In the genomic region with DNA sequence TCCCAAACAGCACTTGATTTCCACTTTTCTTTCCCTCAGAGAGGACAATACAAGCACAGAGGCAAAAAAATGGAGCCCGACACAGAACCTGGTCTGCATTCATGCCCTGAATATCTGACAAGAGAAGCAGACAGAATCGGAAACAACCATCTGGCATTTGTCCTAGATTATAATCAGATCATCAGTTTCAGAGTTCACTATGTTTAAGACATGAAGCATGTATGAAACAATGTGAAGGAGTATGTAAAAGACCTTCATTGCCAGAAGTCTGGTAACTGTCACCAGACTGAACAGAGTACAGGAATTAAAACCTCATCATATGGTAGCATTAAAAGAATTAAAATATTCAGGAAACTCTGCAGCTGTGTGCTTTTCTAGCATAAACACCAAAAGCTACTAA, we compare ENCODE assay signal across 27 cellular contexts.
DNase-seq lines count a peak whose midpoint lies in the region; FAIRE-seq and TF ChIP-seq lines count a peak whose summit lies in the region.
"Had no signal": no experiment of that assay in that cellular context is flagged by ENCODE, and none has a peak within 500 bp of the region (broad histone marks: within the 10 kb centered on the region; RNA-seq: fewer than 3 reads in every experiment).

No MANE protein-coding gene starts in this region.

- H3K4me1 ChIP-seq in SK-N-SH (ENCODE audit: control insufficient read depth in 1 of 2, insufficient read depth in 2 of 2, low read depth in 1 of 2, low read length in 1 of 2) (peaks cover 5 to 15% of the 10 kb centered on the region in 2 experiments), left ventricle myocardium inferior (no peaks in the 10 kb centered on the region)

- TF ChIP-seq EP300 in SK-N-SH (IDR thresholded peaks at IDR 0.05; ENCODE audit: borderline replicate concordance in 1 of 2, low read depth in 1 of 2, low read length in 1 of 2), result no peak

- no peaks in the 10 kb centered on the region for H3K27me3 ChIP-seq in SK-N-SH (ENCODE audit: insufficient read depth)
- no peaks in the 10 kb centered on the region for H3K27me3 ChIP-seq in left ventricle myocardium inferior (ENCODE audit: low read depth)
- H3K27me3 ChIP-seq: SJCRH30 had no signal

- H3K36me3 ChIP-seq in SK-N-SH (replicated peaks in 1 of 2; ENCODE audit: control insufficient read depth in 1 of 2, insufficient read depth in 2 of 2, low read length in 1 of 2) (peaks cover 41% of the 10 kb centered on the region in 2 experiments), left ventricle myocardium inferior (peaks cover 80% of the 10 kb centered on the region)

- no peaks in the 10 kb centered on the region for H3K9me2 ChIP-seq in SK-N-SH

- H3K9me3 ChIP-seq in SK-N-SH, result no peaks in the 10 kb centered on the region
- H3K9me3 ChIP-seq in left ventricle myocardium inferior (replicated peaks), result no peaks in the 10 kb centered on the region
- H3K9me3 ChIP-seq: A549, SJCRH30 had no signal

- DNase-seq in GM19239 (ENCODE audit: insufficient read length, low spot score) (no peak), SK-N-SH (peak; percentile 17), fibroblast of peridontal ligament (ENCODE audit: extremely low read depth) (peak; percentile 25), cerebellar nuclear complex (lab: John Stamatoyannopoulos, UW) (no peak), left ventricle myocardium inferior (no peak), SIG-M5 treated with dmso at 0.1 percent for 504 hours (lab: John Stamatoyannopoulos, UW; ENCODE audit: unreplicated experiment) (no peak), NCI-H1930 (lab: John Stamatoyannopoulos, UW) (no peak)
- DNase-seq: C1 segment of cervical spinal cord; CD4-positive, alpha-beta memory T cell; COR-L47; DMS53; GDM1; H7; Kasumi-1; NCI-H1092 treated with DMSO at 0.1 percent for 48 hours; NCI-H1436; NCI-H187; NCI-H446 treated with DMSO at 0.1 percent for 48 hours; NCI-H526; NCI-H82; NK-92 treated with Interleukin-12 subunit alpha and Interleukin-12 subunit beta, amount 100 ng/mL, for 24 hours; PC-3; SJCRH30 had no signal

- FAIRE-seq in GM19239 (lab: Jason Lieb, UNC), result peak; percentile 54
- FAIRE-seq: A549, GM12878, HepG2, K562 had no signal

- peaks cover 22% of the 10 kb centered on the region for H3K79me2 ChIP-seq in SK-N-SH (ENCODE audit: insufficient read depth)

- H4K20me1 ChIP-seq in SK-N-SH (ENCODE audit: insufficient read depth), result no peaks in the 10 kb centered on the region

- no peak for TF ChIP-seq RAD21 in SK-N-SH (IDR thresholded peaks at IDR 0.05; ENCODE audit: low read length)

- H3K4me2 ChIP-seq in SK-N-SH, result no peak overlapping the region
- H3K4me2 ChIP-seq: A549 had no signal

- H3K27ac ChIP-seq in SK-N-SH (ENCODE audit: low read depth in 2 of 2, low read length in 1 of 2) (peak overlapping the region; percentile 29 to 81; a peak in 2 of 4 replicates), left ventricle myocardium inferior (replicated peaks) (no peak overlapping the region)
- H3K27ac ChIP-seq: A549, SJCRH30 had no signal

- CTCF ChIA-PET in SK-N-SH (lab: Yijun Ruan, JAX), result no interaction called here

- no peak overlapping the region for H3K9ac ChIP-seq in SK-N-SH

- intact Hi-C loops in left ventricle myocardium inferior (cut with micrococcal nuclease), result no loop called here

- TF ChIP-seq CTCF in SK-N-SH (IDR thresholded peaks at IDR 0.05), result no peak
- TF ChIP-seq CTCF in left ventricle myocardium inferior (IDR thresholded peaks at IDR 0.05; ENCODE audit: borderline replicate concordance), result no peak

- peaks cover 45% of the 10 kb centered on the region for H3F3A ChIP-seq in SK-N-SH (replicated peaks; ENCODE audit: insufficient read depth)

- H2AFZ ChIP-seq in SK-N-SH (ENCODE audit: low read depth), result no peak overlapping the region

- 38% methylated on average over 2 of the region's 2 CpGs for WGBS in SK-N-SH (ENCODE audit: low lambda C conversion rate)

- H3K4me3 ChIP-seq in SK-N-SH (ENCODE audit: low read depth in 2 of 2, low read length in 1 of 2) (no peak overlapping the region), left ventricle myocardium inferior (no peak overlapping the region)
- H3K4me3 ChIP-seq: A549, GM12878, K562, SJCRH30 had no signal

- POLR2A ChIA-PET in SK-N-SH (lab: Yijun Ruan, JAX), result no interaction called here

TF ChIP-seq in SK-N-SH, 30 proteins besides CTCF, POLR2A, EP300 and RAD21:
- peak; percentile 43; the same call in 1 of the 2 replicates for TF ChIP-seq RCOR1 (IDR thresholded peaks at IDR 0.05; ENCODE audit: low read length)
- no peak for TF ChIP-seq IRF3 (IDR thresholded peaks at IDR 0.05; ENCODE audit: low read depth, low read length)
- TF ChIP-seq, protein P1, sequence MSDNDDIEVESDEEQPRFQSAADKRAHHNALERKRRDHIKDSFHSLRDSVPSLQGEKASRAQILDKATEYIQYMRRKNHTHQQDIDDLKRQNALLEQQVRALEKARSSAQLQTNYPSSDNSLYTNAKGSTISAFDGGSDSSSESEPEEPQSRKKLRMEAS (IDR thresholded peaks at IDR 0.05; ENCODE audit: low read depth), result no peak
- no peak for TF ChIP-seq NRF1 (IDR thresholded peaks at IDR 0.05; ENCODE audit: low read depth, low read length)
- TF ChIP-seq TCF12 (IDR thresholded peaks at IDR 0.05), result peak; percentile 26; the same call in 1 of the 2 replicates
- 0 out of 2 replicates have a peak, but pooled peaks have one; percentile 44 for TF ChIP-seq MXI1 (IDR thresholded peaks at IDR 0.05; ENCODE audit: low read depth, low read length)

Comparison
In these comparisons a context has a peak if more than half of its experiments do, and no peak if none do; other contexts are left out.
1. DNase-seq: peak in SK-N-SH (single experiment) and fibroblast of peridontal ligament (single experiment); none in GM19239 (single experiment), cerebellar nuclear complex (0 of 2), left ventricle myocardium inferior (single experiment), SIG-M5 treated with dmso at 0.1 percent for 504 hours (single experiment) and NCI-H1930 (0 of 2).